27 cellular contexts compared by ENCODE assay signal in the genomic region with DNA sequence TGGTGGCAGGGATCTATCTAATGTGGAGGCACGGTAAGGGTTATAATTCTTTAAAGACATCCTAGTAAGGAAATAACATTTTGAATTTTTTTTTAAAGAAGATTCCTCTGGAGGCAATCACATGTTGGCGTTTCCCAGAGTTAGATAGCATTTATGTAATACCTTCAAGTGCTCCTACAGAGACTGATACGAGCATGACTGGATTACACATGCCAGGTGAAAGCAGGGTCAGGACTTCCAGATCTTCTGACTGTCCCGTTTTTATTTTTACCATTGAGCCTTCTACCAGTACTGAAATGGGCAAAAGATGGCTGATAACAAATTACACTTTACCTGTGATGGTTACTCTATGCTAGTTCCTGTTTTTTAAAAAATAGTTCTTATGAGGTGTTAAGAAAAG. TPM values are rescaled to one million over a fixed set of nuclear protein-coding genes. Genes with fewer than 3 reads are reported as not detected.
DNase-seq lines count a peak whose midpoint lies in the region; ATAC-seq and TF ChIP-seq lines count a peak whose summit lies in the region.
"Had no signal": no experiment of that assay in that cellular context is flagged by ENCODE, and none has a peak within 500 bp of the region (broad histone marks: within the 10 kb centered on the region; RNA-seq: fewer than 3 reads in every experiment).

No MANE protein-coding gene starts in this region.

- no peaks in the 10 kb centered on the region for H3K4me1 ChIP-seq in right cardiac atrium (ENCODE audit: control insufficient read depth, insufficient read depth, low read length)
- no peaks in the 10 kb centered on the region for H3K4me1 ChIP-seq in testis
- H3K4me1 ChIP-seq: BE2C had no signal

- DNase-seq in Right ventricle myocardium superior, result no peak
- no peak for DNase-seq in right cardiac atrium
- DNase-seq in left cardiac atrium, result no peak
- DNase-seq in left ventricle myocardium superior, result no peak
- no peak for DNase-seq in OCI-M2 (lab: John Stamatoyannopoulos, UW; ENCODE audit: unreplicated experiment)
- no peak for DNase-seq in testis
- DNase-seq in activated CD4-positive, alpha-beta T cell treated with anti-CD3 and anti-CD28 coated beads, Interleukin-2, amount 10 ng/mL, durations not matched to agents 7 days and 5 days, result no peak
- DNase-seq: 8988T; ACHN; BE2C; C1 segment of cervical spinal cord; CD4-positive, alpha-beta memory T cell; CD4-positive, CD25-positive, alpha-beta regulatory T cell; CD8-positive, alpha-beta memory T cell; COR-L47; DMS 273 treated with DMSO at 0.1 percent for 48 hours; DMS153; DMS53; DMS79; DND-41; EL; GDM1 had no signal

- intact Hi-C loops in Right ventricle myocardium superior (cut with DNase I) (no loop called here), right cardiac atrium (cut with DNase I) (no loop called here), left cardiac atrium (cut with DNase I) (no loop called here), left ventricle myocardium superior (cut with micrococcal nuclease) (no loop called here), testis (cut with DNase I; ENCODE audit: low total_unique reads) (no loop called here)

- H3K27ac Mint-ChIP-seq in activated CD4-positive, alpha-beta T cell treated with anti-CD3 and anti-CD28 coated beads, Interleukin-2, amount 10 ng/mL, durations not matched to agents 7 days and 5 days, result no peak overlapping the region
- H3K27ac Mint-ChIP-seq: CD14-positive monocyte; CD4-positive, CD25-positive, alpha-beta regulatory T cell had no signal

- no peaks in the 10 kb centered on the region for H3K36me3 ChIP-seq in testis (ENCODE audit: low read depth, missing control alignments)
- H3K36me3 ChIP-seq: BE2C had no signal

- CTCF ChIA-PET in activated CD4-positive, alpha-beta T cell treated with anti-CD3 and anti-CD28 coated beads, Interleukin-2, amount 10 ng/mL, durations not matched to agents 7 days and 5 days (lab: Charles Lee), result no interaction called here

- peaks cover 5% of the 10 kb centered on the region for H3K4me1 Mint-ChIP-seq in activated CD4-positive, alpha-beta T cell treated with anti-CD3 and anti-CD28 coated beads, Interleukin-2, amount 10 ng/mL, durations not matched to agents 7 days and 5 days
- H3K4me1 Mint-ChIP-seq: CD4-positive, alpha-beta memory T cell; CD8-positive, alpha-beta memory T cell had no signal

- H3K4me3 ChIP-seq in right cardiac atrium (ENCODE audit: low read length) (no peak overlapping the region), testis (no peak overlapping the region)
- H3K4me3 ChIP-seq: BLaER1, GM12878 had no signal

- no peak overlapping the region for H3K4me3 Mint-ChIP-seq in activated CD4-positive, alpha-beta T cell treated with anti-CD3 and anti-CD28 coated beads, Interleukin-2, amount 10 ng/mL, durations not matched to agents 7 days and 5 days
- H3K4me3 Mint-ChIP-seq: CD14-positive monocyte; CD4-positive, alpha-beta memory T cell; CD4-positive, CD25-positive, alpha-beta regulatory T cell; CD8-positive, alpha-beta memory T cell had no signal

- no peaks in the 10 kb centered on the region for H3K27me3 Mint-ChIP-seq in activated CD4-positive, alpha-beta T cell treated with anti-CD3 and anti-CD28 coated beads, Interleukin-2, amount 10 ng/mL, durations not matched to agents 7 days and 5 days
- H3K27me3 Mint-ChIP-seq: CD4-positive, alpha-beta memory T cell; CD8-positive, alpha-beta memory T cell had no signal

- POLR2A ChIA-PET in activated CD4-positive, alpha-beta T cell treated with anti-CD3 and anti-CD28 coated beads, Interleukin-2, amount 10 ng/mL, durations not matched to agents 7 days and 5 days (lab: Charles Lee), result interaction anchor here (0.7 kb wide), 1 partner anchor 15 kb away, joined by 3 read pairs; no protein-coding TSS in a partner anchor

- peak; percentile 64 for ATAC-seq in Right ventricle myocardium superior (ENCODE audit: poor library complexity)
- ATAC-seq in right cardiac atrium, result no peak
- peak; percentile 34 to 52 for ATAC-seq in left cardiac atrium
- ATAC-seq in left ventricle myocardium superior, result peak; percentile 73
- ATAC-seq: GM12878 had no signal

- H3K27ac ChIP-seq in right cardiac atrium (ENCODE audit: low read length), result no peak overlapping the region
- H3K27ac ChIP-seq in testis, result peak overlapping the region in 1 of 2 donors; percentile 60
- H3K27ac ChIP-seq: BLaER1 had no signal

- no peak for TF ChIP-seq POLR2A in testis (IDR thresholded peaks at IDR 0.05)

- WGBS in right cardiac atrium, result 69% methylated on average over 4 of the region's 4 CpGs
- 82 to 85% methylated on average over 4 of the region's 4 CpGs for WGBS in testis, 2 donors

- peaks cover 26% of the 10 kb centered on the region for H3K36me3 Mint-ChIP-seq in activated CD4-positive, alpha-beta T cell treated with anti-CD3 and anti-CD28 coated beads, Interleukin-2, amount 10 ng/mL, durations not matched to agents 7 days and 5 days (ENCODE audit: low read depth)

- H3K9me3 ChIP-seq in right cardiac atrium (ENCODE audit: control insufficient read depth, low read length) (no peaks in the 10 kb centered on the region), testis (no peaks in the 10 kb centered on the region)
- H3K9me3 ChIP-seq: BE2C, BLaER1 had no signal

- TF ChIP-seq CTCF in testis (IDR thresholded peaks at IDR 0.05), result no peak

- H3K27me3 ChIP-seq in right cardiac atrium (ENCODE audit: control insufficient read depth, insufficient read depth) (no peaks in the 10 kb centered on the region), testis (no peaks in the 10 kb centered on the region)
- H3K27me3 ChIP-seq: BE2C, BLaER1 had no signal

- H3K9me3 Mint-ChIP-seq in activated CD4-positive, alpha-beta T cell treated with anti-CD3 and anti-CD28 coated beads, Interleukin-2, amount 10 ng/mL, durations not matched to agents 7 days and 5 days, result no peaks in the 10 kb centered on the region
- H3K9me3 Mint-ChIP-seq: CD14-positive monocyte; CD4-positive, alpha-beta memory T cell; CD4-positive, CD25-positive, alpha-beta regulatory T cell; CD8-positive, alpha-beta memory T cell had no signal

RNA-seq across cellular contexts. Expression of a gene that starts 13.8 kb away (rescaled TPM):
- total RNA-seq in Right ventricle myocardium superior, result 1.9 TPM
- 1 to 10 TPM; 1.4 to 2.9 (median 2.2) TPM for total RNA-seq in right cardiac atrium
- polyA plus RNA-seq in right cardiac atrium, result 1.3 TPM
- total RNA-seq in left cardiac atrium, result 1 to 10 TPM; 1.6 to 2.6 TPM
- 3.1 TPM for total RNA-seq in left ventricle myocardium superior
- total RNA-seq in testis, result 10 to 100 TPM in 1 of 2 donors, 1 to 10 TPM in 1; 9.5 to 17.5 TPM
- 5.8 TPM for polyA plus RNA-seq in testis (ENCODE audit: insufficient read depth, low read depth, low replicate concordance)
- 1 to 10 TPM; 2.9 to 3.7 TPM for total RNA-seq in activated CD4-positive, alpha-beta T cell treated with anti-CD3 and anti-CD28 coated beads, Interleukin-2, amount 10 ng/mL, durations not matched to agents 7 days and 5 days
- total RNA-seq: A673 had no signal
- polyA plus RNA-seq: AG04450 had no signal

RNA-seq across cellular contexts. Expression of a gene that starts 14.0 kb away (rescaled TPM):
- total RNA-seq in Right ventricle myocardium superior, result 9.3 TPM
- 1 to 10 TPM; 4.6 to 8.2 (median 6.9) TPM for total RNA-seq in right cardiac atrium
- 2.2 TPM for polyA plus RNA-seq in right cardiac atrium
- total RNA-seq in left cardiac atrium, result 1 to 10 TPM; 5.0 to 6.6 TPM
- 12.7 TPM for total RNA-seq in left ventricle myocardium superior
- 10 to 100 TPM; 28.1 to 41.4 TPM for total RNA-seq in testis
- polyA plus RNA-seq in testis (ENCODE audit: insufficient read depth, low read depth, low replicate concordance), result 13.5 TPM
- under 1 TPM; 0.40 to 0.79 TPM for total RNA-seq in activated CD4-positive, alpha-beta T cell treated with anti-CD3 and anti-CD28 coated beads, Interleukin-2, amount 10 ng/mL, durations not matched to agents 7 days and 5 days
- total RNA-seq: A673 had no signal
- polyA plus RNA-seq: CD14-positive monocyte; CD8-positive, alpha-beta memory T cell had no signal

RNA-seq across cellular contexts. Expression of a gene that starts 21.8 kb away (rescaled TPM):
- 27.9 TPM for total RNA-seq in Right ventricle myocardium superior
- 10 to 100 TPM; 31.5 to 47.9 (median 36.9) TPM for total RNA-seq in right cardiac atrium
- 13.4 TPM for polyA plus RNA-seq in right cardiac atrium
- 10 to 100 TPM; 28.4 to 30.8 TPM for total RNA-seq in left cardiac atrium
- total RNA-seq in left ventricle myocardium superior, result 30.5 TPM
- total RNA-seq in testis, result 10 to 100 TPM; 47.0 to 56.4 TPM
- polyA plus RNA-seq in testis (ENCODE audit: insufficient read depth, low read depth, low replicate concordance), result 60.1 TPM
- 10 to 100 TPM; 35.2 to 39.9 TPM for total RNA-seq in activated CD4-positive, alpha-beta T cell treated with anti-CD3 and anti-CD28 coated beads, Interleukin-2, amount 10 ng/mL, durations not matched to agents 7 days and 5 days

RNA-seq across cellular contexts. Expression of a gene that starts 31.5 kb away (rescaled TPM):
- 97.4 TPM for total RNA-seq in Right ventricle myocardium superior
- total RNA-seq in right cardiac atrium, result 100 to 1,000 TPM in 2 of 4 donors, 10 to 100 TPM in 2; 86.9 to 115 (median 101) TPM
- polyA plus RNA-seq in right cardiac atrium, result 187 TPM
- 10 to 100 TPM; 69.1 to 99.9 TPM for total RNA-seq in left cardiac atrium
- 111 TPM for total RNA-seq in left ventricle myocardium superior
- 10 to 100 TPM; 49.9 to 61.2 TPM for total RNA-seq in testis
- polyA plus RNA-seq in testis (ENCODE audit: insufficient read depth, low read depth, low replicate concordance), result 95.9 TPM
- total RNA-seq in activated CD4-positive, alpha-beta T cell treated with anti-CD3 and anti-CD28 coated beads, Interleukin-2, amount 10 ng/mL, durations not matched to agents 7 days and 5 days, result 10 to 100 TPM; 39.8 to 48.0 TPM

Comparison
In these comparisons a context has a peak if more than half of its experiments do, and no peak if none do; other contexts are left out.
1. ATAC-seq: peak in Right ventricle myocardium superior (single experiment), left cardiac atrium (2 of 2) and left ventricle myocardium superior (single experiment); none in right cardiac atrium (0 of 2).